ENCODE assay signal across 1 cellular context in genomic region chr2:127702395-127703009, GRCh38.
TF ChIP-seq lines count a peak whose summit lies in the region.

No MANE protein-coding gene starts in this region.

TF ChIP-seq in endothelial cell of umbilical vein, 7 proteins besides CTCF, POLR2A, EP300 and RAD21:
- TF ChIP-seq MAX (IDR thresholded peaks at IDR 0.05; ENCODE audit: insufficient read depth, insufficient read length) (no peak), FOS (IDR thresholded peaks at IDR 0.05; ENCODE audit: borderline replicate concordance, insufficient read depth, low read length) (no peak)
